8 cellular contexts compared by ENCODE assay signal in the genomic region with DNA sequence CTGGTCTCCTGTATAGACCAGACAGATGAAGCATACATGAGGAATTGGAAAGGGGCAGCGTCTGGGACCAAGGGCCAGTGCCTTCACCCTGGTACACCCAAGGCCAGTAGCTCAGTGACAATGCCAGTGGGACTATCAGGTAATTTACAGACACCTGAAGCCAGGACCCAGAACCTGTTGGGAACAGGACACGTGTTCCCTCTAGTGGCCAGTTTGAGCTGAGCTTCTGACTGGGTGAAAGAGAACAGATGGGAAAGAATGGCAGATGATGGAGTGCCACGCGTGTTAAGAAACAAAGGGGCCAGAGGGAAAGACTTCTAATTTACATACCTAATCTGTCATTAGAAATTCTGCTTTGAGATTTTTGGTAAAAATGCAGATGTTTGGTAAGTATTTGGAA. TPM values are rescaled to one million over a fixed set of nuclear protein-coding genes. Genes with fewer than 3 reads are reported as not detected.
DNase-seq lines count a peak whose midpoint lies in the region; ATAC-seq and TF ChIP-seq lines count a peak whose summit lies in the region.

No MANE protein-coding gene starts in this region.

- TF ChIP-seq CTCF in GM12864 (IDR thresholded peaks at IDR 0.05; ENCODE audit: low read depth, low read length, missing control alignments) (peak; percentile 94), RWPE2 (IDR thresholded peaks at IDR 0.05; ENCODE audit: poor library complexity, severe bottlenecking) (peak; percentile 84), brain (conservative IDR thresholded peaks at IDR 0.05) (peak; percentile 32 to 66), lung (IDR thresholded peaks at IDR 0.05; ENCODE audit: control extremely low read depth, extremely low read depth) (peak; percentile 33), testis (IDR thresholded peaks at IDR 0.05) (peak in 2 of 3 experiments; percentile 38 to 54)

- no peaks in the 10 kb centered on the region for H3K9me3 Mint-ChIP-seq in brain

- WGBS in lung, 2 donors = 39 to 42% methylated on average over 4 of the region's 4 CpGs
- 44 to 57% methylated on average over 4 of the region's 4 CpGs for WGBS in testis, 2 donors

- H3K36me3 ChIP-seq in RWPE2 (ENCODE audit: low read depth) (no peaks in the 10 kb centered on the region), lung (ENCODE audit: control insufficient read depth in 2 of 2, insufficient read depth in 2 of 2, low read length in 2 of 2) (no peaks in the 10 kb centered on the region), testis (ENCODE audit: low read depth, missing control alignments) (no peaks in the 10 kb centered on the region)

- no peaks in the 10 kb centered on the region for H3K27me3 ChIP-seq in RWPE2 (ENCODE audit: insufficient read depth, poor library complexity, severe bottlenecking)
- H3K27me3 ChIP-seq in lung (ENCODE audit: control insufficient read depth, insufficient read depth) = no peaks in the 10 kb centered on the region
- H3K27me3 ChIP-seq in testis = no peaks in the 10 kb centered on the region

- H3K27me3 Mint-ChIP-seq in brain = peaks cover 17% of the 10 kb centered on the region

- peaks cover 17% of the 10 kb centered on the region for H3K4me1 Mint-ChIP-seq in brain

- peaks cover 7% of the 10 kb centered on the region for H3K4me1 ChIP-seq in RWPE2 (ENCODE audit: insufficient read depth, poor library complexity, severe bottlenecking)
- H3K4me1 ChIP-seq in lung (ENCODE audit: control insufficient read depth in 2 of 2, insufficient read depth in 2 of 2, low read length in 2 of 2) = no peaks in the 10 kb centered on the region
- H3K4me1 ChIP-seq in testis = peaks cover 10% of the 10 kb centered on the region

- TF ChIP-seq POLR2A in testis (IDR thresholded peaks at IDR 0.05) = no peak

- ATAC-seq in HG02642 (IDR thresholded peaks at IDR 0.05; ENCODE audit: poor library complexity, unreplicated experiment) (peak; percentile 74), RWPE2 (ENCODE audit: low read depth) (peak; percentile 84), lung (ENCODE audit: insufficient read depth, low FRiP score) (peak; percentile 56)

- H3K9me3 ChIP-seq in RWPE2 (ENCODE audit: severe bottlenecking) (no peaks in the 10 kb centered on the region), lung (ENCODE audit: control insufficient read depth in 2 of 2, insufficient read depth in 1 of 2, low read length in 1 of 2) (no peaks in the 10 kb centered on the region), testis (no peaks in the 10 kb centered on the region)

- no peaks in the 10 kb centered on the region for H3K36me3 Mint-ChIP-seq in brain

- H3K27ac ChIP-seq in RWPE2 (ENCODE audit: poor library complexity, severe bottlenecking) = no peak overlapping the region
- no peak overlapping the region for H3K27ac ChIP-seq in lung (ENCODE audit: low read depth in 1 of 2, low read length in 1 of 2)
- H3K27ac ChIP-seq in testis = no peak overlapping the region

- DNase-seq in GM12864 (ENCODE audit: low read depth) (no peak), RWPE2 (ENCODE audit: low spot score) (no peak), lung (ENCODE audit: low spot score) (peak; percentile 51), testis (peak; percentile 71), amniotic stem cell (lab: John Stamatoyannopoulos, UW) (no peak), NCI-H524 (lab: John Stamatoyannopoulos, UW) (no peak)

- H3K27ac Mint-ChIP-seq in brain = peak overlapping the region in 2 of 5 experiments; percentile 8 to 33

- no peak overlapping the region for H3K4me3 ChIP-seq in GM12864 (ENCODE audit: low read depth, low read length)
- no peak overlapping the region for H3K4me3 ChIP-seq in RWPE2 (ENCODE audit: severe bottlenecking)
- H3K4me3 ChIP-seq in lung = no peak overlapping the region
- H3K4me3 ChIP-seq in testis = no peak overlapping the region

- intact Hi-C loops in testis (cut with DNase I; ENCODE audit: low total_unique reads) = no loop called here

- peak overlapping the region in 1 of 5 experiments; percentile 80 for H3K4me3 Mint-ChIP-seq in brain

RNA-seq across cellular contexts. Expression of a gene that starts 5.1 kb away (rescaled TPM):
- polyA plus RNA-seq in brain (ENCODE audit: insufficient read depth, low read depth, low replicate concordance) (23.9 TPM), lung (10 to 100 TPM; 24.8 to 28.1 TPM), testis (ENCODE audit: insufficient read depth, low read depth, low replicate concordance) (41.8 TPM)
- total RNA-seq in lung (10 to 100 TPM; 26.7 to 31.0 TPM), testis (10 to 100 TPM; 46.1 to 52.9 TPM)

RNA-seq across cellular contexts. Expression of a gene that starts 28.4 kb away (rescaled TPM):
- polyA plus RNA-seq in brain (ENCODE audit: insufficient read depth, low read depth, low replicate concordance) = 1,137 TPM
- total RNA-seq in lung = 1,000 to 10,000 TPM in 1 of 2 donors, 100 to 1,000 TPM in 1; 657 to 1,053 TPM
- polyA plus RNA-seq in lung = 1,000 to 10,000 TPM; 1,464 to 1,968 TPM
- 100 to 1,000 TPM; 387 to 661 TPM for total RNA-seq in testis
- 858 TPM for polyA plus RNA-seq in testis (ENCODE audit: insufficient read depth, low read depth, low replicate concordance)

RNA-seq across cellular contexts. Expression of a gene that starts 48.6 kb away (rescaled TPM):
- polyA plus RNA-seq in brain (ENCODE audit: insufficient read depth, low read depth, low replicate concordance) = not detected
- not detected for total RNA-seq in lung
- polyA plus RNA-seq in lung = under 1 TPM in 1 of 2 donors, not detected in 1; 0.06 TPM
- not detected for total RNA-seq in testis
- polyA plus RNA-seq in testis (ENCODE audit: insufficient read depth, low read depth, low replicate concordance) = not detected

Comparison
In these comparisons a context has a peak if more than half of its experiments do, and no peak if none do; other contexts are left out.
1. DNase-seq: peak in lung (single experiment) and testis (single experiment); none in GM12864 (single experiment), RWPE2 (single experiment), amniotic stem cell (single experiment) and NCI-H524 (0 of 2).
2. CTCF ChIP-seq: peak in every context shown above with its lines; median percentile 94 in GM12864; 84 in RWPE2; 49 in brain; 46 in testis; 33 in lung.
3. Peak in every context shown above with its lines, with median percentiles within 50 percentile points of each other: ATAC-seq.